In the genomic region with DNA sequence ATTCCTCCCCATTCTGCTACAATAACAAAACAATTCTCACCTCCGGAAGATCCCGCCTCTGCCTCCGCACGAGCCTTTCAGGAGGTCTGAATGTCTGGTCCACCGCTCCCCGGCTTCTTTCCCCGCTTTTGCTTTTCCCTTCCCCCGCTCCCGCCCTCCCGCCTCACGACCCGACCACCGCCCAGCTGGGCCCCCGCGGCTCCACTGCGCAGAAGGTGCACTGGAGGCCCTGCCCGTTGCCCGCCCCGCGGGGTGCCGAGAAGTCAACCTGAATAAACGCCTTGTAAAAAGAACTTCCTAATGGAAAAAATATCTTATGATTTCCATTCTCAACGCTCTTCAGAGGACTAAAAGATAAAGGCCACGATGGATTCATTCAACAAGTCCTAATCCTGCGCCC, we compare ENCODE assay signal across 7 cellular contexts.
A peak's percentile ranks its signal among the peaks of the same experiment; 100 is the strongest.
DNase-seq lines count a peak whose midpoint lies in the region; ATAC-seq, FAIRE-seq and TF ChIP-seq lines count a peak whose summit lies in the region.
"Not testable (repeated sequence)": the region's sequence is repeated elsewhere in the genome, so short reads cannot be mapped to it uniquely, and the experiment has no call there.

No MANE protein-coding gene starts in this region.

- H2AFZ ChIP-seq in H1 (ENCODE audit: low read length), result not testable (repeated sequence)

- not testable (repeated sequence) for H3K9me3 Mint-ChIP-seq in WTC11; progenitor cell of endocrine pancreas (ENCODE audit: low read depth)

- TF ChIP-seq EP300 in H1 (IDR thresholded peaks at IDR 0.05; ENCODE audit: borderline replicate concordance in 1 of 2, low read depth in 2 of 2, low read length in 2 of 2), result not testable (repeated sequence)

- peak overlapping the region; percentile 30; the same call in 1 of the 2 replicates for H3K4me3 Mint-ChIP-seq in WTC11
- peak overlapping the region; percentile 11 for H3K4me3 Mint-ChIP-seq in progenitor cell of endocrine pancreas (ENCODE audit: low read depth)

- H3K79me2 ChIP-seq in H1 (ENCODE audit: control insufficient read depth in 1 of 2, insufficient read depth in 2 of 2, low read length in 2 of 2), result not testable (repeated sequence)

- WGBS in H1 (ENCODE audit: extremely low coverage in 1 of 2, insufficient coverage in 1 of 2, insufficient read length in 1 of 2, insufficient replicate concordance in 2 of 2, low coverage in 1 of 2, low lambda C conversion rate in 2 of 2, missing lambda C conversion rate in 1 of 2), 2 experiments, result 0% methylated on average over 3 of the region's 25 CpGs; no CpG with 5 or more reads in 1 of the 2 experiments

- peak overlapping the region; percentile 24; the same call in 1 of the 2 replicates for H3K9ac ChIP-seq in ES-I3 (ENCODE audit: low read depth, low read length)
- H3K9ac ChIP-seq in H1 (replicated peaks in 1 of 4; ENCODE audit: extremely low read depth in 1 of 4, low read depth in 3 of 4, low read length in 3 of 4); iPS-15b (ENCODE audit: low read depth, low read length): not testable (repeated sequence)

- H2BK12ac ChIP-seq in H1 (ENCODE audit: low read depth, low read length), result not testable (repeated sequence)

- not testable (repeated sequence) for H3K4ac ChIP-seq in H1 (replicated peaks; ENCODE audit: insufficient read length, low read depth, low read length)

- intact Hi-C loops in left ventricle myocardium inferior (cut with micrococcal nuclease), result not testable (repeated sequence)

- TF ChIP-seq POLR2A in H1 (IDR thresholded peaks at IDR 0.05; ENCODE audit: control extremely low read depth in 1 of 2, low read depth in 2 of 2, low read length in 2 of 2), result not testable (repeated sequence)

- H4K8ac ChIP-seq in H1 (ENCODE audit: extremely low read depth, insufficient read depth, low read length), result not testable (repeated sequence)

- not testable (repeated sequence) for H2BK120ac ChIP-seq in H1 (replicated peaks; ENCODE audit: low read depth, low read length)

- H3K9me3 ChIP-seq in ES-I3 (ENCODE audit: control insufficient read depth, insufficient read depth, low read length); H1 (ENCODE audit: insufficient read depth in 2 of 2, low read depth in 1 of 2, low read length in 1 of 2); left ventricle myocardium inferior (replicated peaks); iPS-15b (ENCODE audit: control insufficient read depth, insufficient read depth, low read length): not testable (repeated sequence)

- H3K27ac ChIP-seq in H1 (ENCODE audit: low read depth, low read length); left ventricle myocardium inferior (replicated peaks): not testable (repeated sequence)

- not testable (repeated sequence) for TF ChIP-seq RAD21 in H1 (IDR thresholded peaks at IDR 0.05 in 1 of 2, conservative IDR thresholded peaks at IDR 0.05 in 1 of 2; ENCODE audit: low read depth in 2 of 2, low read length in 2 of 2)

- H2BK5ac ChIP-seq in H1 (ENCODE audit: low read depth, low read length), result not testable (repeated sequence)

- H3K18ac ChIP-seq in H1 (ENCODE audit: extremely low read depth, low read length), result not testable (repeated sequence)

- not testable (repeated sequence) for H3K36me3 ChIP-seq in ES-I3 (ENCODE audit: insufficient read depth, low read length); H7 (replicated peaks; ENCODE audit: control insufficient read depth, insufficient read depth, low read length); H1 (ENCODE audit: control insufficient read depth in 2 of 4, insufficient read depth in 4 of 4, low read length in 3 of 4); left ventricle myocardium inferior; iPS-15b (ENCODE audit: control insufficient read depth, insufficient read depth, low read length)

- H3K23ac ChIP-seq in H1 (ENCODE audit: insufficient read length), result not testable (repeated sequence)

- peak overlapping the region; percentile 33 to 38; a peak in 3 of 4 replicates for H3K4me2 ChIP-seq in H1 (ENCODE audit: insufficient read depth in 1 of 2, low read depth in 2 of 2, low read length in 2 of 2)

- H3K14ac ChIP-seq in H1 (ENCODE audit: insufficient read length), result not testable (repeated sequence)

- not testable (repeated sequence) for H2BK20ac ChIP-seq in H1 (ENCODE audit: low read length)

- POLR2A ChIA-PET in WTC11 (lab: Charles Lee); H1 (lab: Charles Lee; ENCODE audit: partially characterized antibody): not testable (repeated sequence)

- H4K91ac ChIP-seq in H1 (replicated peaks; ENCODE audit: insufficient read length, low read length), result not testable (repeated sequence)

- not testable (repeated sequence) for TF ChIP-seq CTCF in WTC11 (IDR thresholded peaks at IDR 0.05); H1 (IDR thresholded peaks at IDR 0.05; ENCODE audit: control extremely low read depth in 1 of 3, insufficient read depth in 1 of 3, low read depth in 1 of 3, low read length in 3 of 3); left ventricle myocardium inferior (IDR thresholded peaks at IDR 0.05; ENCODE audit: borderline replicate concordance); progenitor cell of endocrine pancreas (IDR thresholded peaks at IDR 0.05; ENCODE audit: unreplicated experiment)

- H3K27me3 ChIP-seq in H7 (ENCODE audit: control insufficient read depth, insufficient read depth, low read length); H1 (replicated peaks in 1 of 4; ENCODE audit: control insufficient read depth in 3 of 4, extremely low read depth in 1 of 4, insufficient read depth in 3 of 4, low read length in 3 of 4); left ventricle myocardium inferior (ENCODE audit: low read depth); iPS-15b (ENCODE audit: control insufficient read depth, insufficient read depth, low read length): not testable (repeated sequence)

- H3K79me1 ChIP-seq in H1 (ENCODE audit: low read depth, low read length), result not testable (repeated sequence)

- not testable (repeated sequence) for H3K4me1 ChIP-seq in ES-I3 (ENCODE audit: insufficient read depth, low read length); H1 (replicated peaks in 1 of 4; ENCODE audit: control insufficient read depth in 3 of 4, insufficient read depth in 4 of 4, low read length in 3 of 4); left ventricle myocardium inferior; iPS-15b (ENCODE audit: control insufficient read depth, insufficient read depth, low read length)

- H4K5ac ChIP-seq in H1 (ENCODE audit: insufficient read length, low read depth, low read length), result not testable (repeated sequence)

- not testable (repeated sequence) for H4K20me1 ChIP-seq in H1 (replicated peaks in 1 of 2; ENCODE audit: control insufficient read depth in 1 of 2, insufficient read depth in 2 of 2, low read length in 2 of 2)

- not testable (repeated sequence) for H3K27me3 Mint-ChIP-seq in WTC11 (ENCODE audit: low read depth); progenitor cell of endocrine pancreas

- not testable (repeated sequence) for H3K4me1 Mint-ChIP-seq in WTC11; progenitor cell of endocrine pancreas (ENCODE audit: low read depth)

- not testable (repeated sequence) for H2AK5ac ChIP-seq in H1 (ENCODE audit: low read depth, low read length)

- H2BK15ac ChIP-seq in H1 (ENCODE audit: low read length), result not testable (repeated sequence)

- H3K4me3 ChIP-seq in H7 (ENCODE audit: insufficient read depth, low read depth, low read length) (peak overlapping the region; percentile 26; the same call in 1 of the 2 replicates), H1 (ENCODE audit: extremely low read depth in 1 of 4, insufficient read depth in 2 of 4, low read depth in 3 of 4, low read length in 4 of 4) (peak overlapping the region in 3 of 4 experiments; percentile 14 to 58 (median 23); a peak in 4 of 8 replicates), left ventricle myocardium inferior (peak overlapping the region; percentile 17), iPS-15b (ENCODE audit: low read depth, low read length) (peak overlapping the region; percentile 30)

- DNase-seq in H7; WTC11 (ENCODE audit: low spot score); H1 (ENCODE audit: low read depth in 1 of 2, low spot score in 2 of 2); left ventricle myocardium inferior; progenitor cell of endocrine pancreas (ENCODE audit: low spot score, unreplicated experiment): not testable (repeated sequence)

- H3K27ac Mint-ChIP-seq in WTC11, progenitor cell of endocrine pancreas: not testable (repeated sequence)

- H3K56ac ChIP-seq in H1 (replicated peaks; ENCODE audit: insufficient read length, low read depth, low read length), result not testable (repeated sequence)

- ATAC-seq in WTC11, result not testable (repeated sequence)

- not testable (repeated sequence) for H3K36me3 Mint-ChIP-seq in WTC11; progenitor cell of endocrine pancreas (ENCODE audit: insufficient read depth)

- CTCF ChIA-PET in WTC11 (lab: Charles Lee); H1 (lab: Charles Lee; ENCODE audit: partially characterized antibody): not testable (repeated sequence)

- not testable (repeated sequence) for H3K23me2 ChIP-seq in H1 (ENCODE audit: low read depth, low read length)

- FAIRE-seq in H1 (lab: Jason Lieb, UNC), result not testable (repeated sequence)

TF ChIP-seq in H1, 55 proteins besides CTCF, POLR2A, EP300 and RAD21:
- TF ChIP-seq ASH2L (IDR thresholded peaks at IDR 0.05; ENCODE audit: low read length), result peak; percentile 16
